ENCODE assay signal across 8 cellular contexts in genomic region chr2:240021488-240022104, GRCh38. TPM values are rescaled to one million over a fixed set of nuclear protein-coding genes. Genes with fewer than 3 reads are reported as not detected.
DNase-seq lines count a peak whose midpoint lies in the region; ATAC-seq, FAIRE-seq and TF ChIP-seq lines count a peak whose summit lies in the region.

No MANE protein-coding gene starts in this region.

- H3K79me2 ChIP-seq in OCI-LY7 (ENCODE audit: insufficient read depth, low read depth, low read length): peaks cover 39% of the 10 kb centered on the region

- H3K27me3 Mint-ChIP-seq in CD4-positive, CD25-positive, alpha-beta regulatory T cell: peaks cover 4% of the 10 kb centered on the region
- no peaks in the 10 kb centered on the region for H3K27me3 Mint-ChIP-seq in activated T-cell treated with anti-CD3 and anti-CD28 coated beads, Interleukin-2, amount 50 U/mL, for 4 hours (ENCODE audit: low read depth)

- CTCF ChIA-PET in OCI-LY7 (lab: Charles Lee; ENCODE audit: unreplicated experiment): interaction anchor here (0.8 kb wide), 1 partner anchor 30 kb away, joined by 3 read pairs; no protein-coding TSS in a partner anchor

- no peak overlapping the region for H2AFZ ChIP-seq in OCI-LY7 (ENCODE audit: low read length)

- no peak for ATAC-seq in CD4-positive, CD25-positive, alpha-beta regulatory T cell (ENCODE audit: low read depth in 2 of 2)
- ATAC-seq in activated T-cell treated with anti-CD3 and anti-CD28 coated beads, Interleukin-2, amount 50 U/mL, for 4 hours: no peak
- ATAC-seq in pancreas: peak in 2 of 4 donors; percentile 39 to 50
- ATAC-seq in upper lobe of right lung: peak; percentile 63
- ATAC-seq in GM21528 (IDR thresholded peaks at IDR 0.05; ENCODE audit: low FRiP score, unreplicated experiment): no peak

- no peak overlapping the region for H3K27ac ChIP-seq in CD4-positive, CD25-positive, alpha-beta regulatory T cell (ENCODE audit: insufficient read depth, low read length, poor library complexity, severe bottlenecking)
- H3K27ac ChIP-seq in OCI-LY7 (ENCODE audit: low read depth, low read length, poor library complexity, severe bottlenecking) (no peak overlapping the region), pancreas (no peak overlapping the region), upper lobe of right lung (no peak overlapping the region)

- no TSS peak for BruUV-seq in OCI-LY7 (replicated peaks; lab: Mats Ljungman, UMichigan)

- peaks cover 41% of the 10 kb centered on the region for H3K36me3 ChIP-seq in CD4-positive, CD25-positive, alpha-beta regulatory T cell (ENCODE audit: control insufficient read depth, insufficient read depth, low read length)
- H3K36me3 ChIP-seq in OCI-LY7 (ENCODE audit: insufficient read depth, low read length): peaks cover 49% of the 10 kb centered on the region
- peaks cover 3 to 25% (median 14%) of the 10 kb centered on the region in 3 donors for H3K36me3 ChIP-seq in pancreas
- H3K36me3 ChIP-seq in upper lobe of right lung: peaks cover 44% of the 10 kb centered on the region

- peaks cover 38% of the 10 kb centered on the region for H3K36me3 Mint-ChIP-seq in CD4-positive, CD25-positive, alpha-beta regulatory T cell
- peaks cover 42% of the 10 kb centered on the region for H3K36me3 Mint-ChIP-seq in activated T-cell treated with anti-CD3 and anti-CD28 coated beads, Interleukin-2, amount 50 U/mL, for 4 hours (ENCODE audit: insufficient read depth)

- peaks cover 15% of the 10 kb centered on the region for H3K4me1 ChIP-seq in CD4-positive, CD25-positive, alpha-beta regulatory T cell (ENCODE audit: control insufficient read depth, insufficient read depth, low read length, poor library complexity, severe bottlenecking)
- H3K4me1 ChIP-seq in OCI-LY7 (ENCODE audit: insufficient read depth, low read length, poor library complexity, severe bottlenecking) (peaks cover 19% of the 10 kb centered on the region), pancreas (peaks cover 8 to 13% (median 10%) of the 10 kb centered on the region in 3 donors), upper lobe of right lung (peaks cover 15% of the 10 kb centered on the region)

- H3K4me3 ChIP-seq in CD4-positive, CD25-positive, alpha-beta regulatory T cell (ENCODE audit: low read depth, low read length): no peak overlapping the region
- H3K4me3 ChIP-seq in HFF-Myc (replicated peaks; ENCODE audit: low read depth, low read length) (no peak overlapping the region), OCI-LY7 (ENCODE audit: low read depth, low read length, poor library complexity, severe bottlenecking) (no peak overlapping the region), fibroblast of the aortic adventitia (ENCODE audit: low read depth, low read length) (no peak overlapping the region), pancreas (no peak overlapping the region), upper lobe of right lung (no peak overlapping the region)

- H3K9me3 Mint-ChIP-seq in CD4-positive, CD25-positive, alpha-beta regulatory T cell: no peaks in the 10 kb centered on the region
- H3K9me3 Mint-ChIP-seq in activated T-cell treated with anti-CD3 and anti-CD28 coated beads, Interleukin-2, amount 50 U/mL, for 4 hours: no peaks in the 10 kb centered on the region

- H4K20me1 ChIP-seq in OCI-LY7 (ENCODE audit: insufficient read depth, low read length): peaks cover 20% of the 10 kb centered on the region

- peak overlapping the region in 1 of 4 donors; percentile 52 for H3K4me3 Mint-ChIP-seq in CD4-positive, CD25-positive, alpha-beta regulatory T cell
- H3K4me3 Mint-ChIP-seq in activated T-cell treated with anti-CD3 and anti-CD28 coated beads, Interleukin-2, amount 50 U/mL, for 4 hours: no peak overlapping the region

- TF ChIP-seq CTCF in HFF-Myc (IDR thresholded peaks at IDR 0.05; ENCODE audit: low read depth, low read length, missing control alignments) (peak; percentile 98), OCI-LY7 (conservative IDR thresholded peaks at IDR 0.05; ENCODE audit: low read length) (peak; percentile 83), fibroblast of the aortic adventitia (IDR thresholded peaks at IDR 0.05; ENCODE audit: insufficient read depth, low read length) (peak; percentile 96), pancreas (IDR thresholded peaks at IDR 0.05) (peak; percentile 46 to 82 (median 70)), upper lobe of right lung (IDR thresholded peaks at IDR 0.05) (peak; percentile 71)

- H3K27me3 ChIP-seq in CD4-positive, CD25-positive, alpha-beta regulatory T cell (ENCODE audit: control insufficient read depth, insufficient read depth, low read length): no peaks in the 10 kb centered on the region
- no peaks in the 10 kb centered on the region for H3K27me3 ChIP-seq in pancreas
- H3K27me3 ChIP-seq in upper lobe of right lung: no peaks in the 10 kb centered on the region

- H3K9me3 ChIP-seq in CD4-positive, CD25-positive, alpha-beta regulatory T cell (ENCODE audit: control insufficient read depth in 2 of 2, low read length in 2 of 2): no peaks in the 10 kb centered on the region
- H3K9me3 ChIP-seq in OCI-LY7 (ENCODE audit: low read length) (no peaks in the 10 kb centered on the region), pancreas (no peaks in the 10 kb centered on the region), upper lobe of right lung (no peaks in the 10 kb centered on the region)

- H3K4me2 ChIP-seq in OCI-LY7 (ENCODE audit: low read length): no peak overlapping the region

- FAIRE-seq in pancreas (lab: Jason Lieb, UNC): no peak

- WGBS in pancreas, 2 donors: 51 to 56% methylated on average over 9 of the region's 9 CpGs

- peaks cover 18 to 34% (median 27%) of the 10 kb centered on the region in 4 donors for H3K4me1 Mint-ChIP-seq in CD4-positive, CD25-positive, alpha-beta regulatory T cell
- peaks cover 22% of the 10 kb centered on the region for H3K4me1 Mint-ChIP-seq in activated T-cell treated with anti-CD3 and anti-CD28 coated beads, Interleukin-2, amount 50 U/mL, for 4 hours (ENCODE audit: low read depth)

- DNase-seq in CD4-positive, CD25-positive, alpha-beta regulatory T cell: peak; percentile 37 to 68 (median 38)
- peak; percentile 12 for DNase-seq in HFF-Myc (ENCODE audit: extremely low read depth, low read depth)
- DNase-seq in OCI-LY7 (ENCODE audit: low spot score): peak; percentile 66
- peak; percentile 59 for DNase-seq in activated T-cell treated with anti-CD3 and anti-CD28 coated beads, Interleukin-2, amount 50 U/mL, for 4 hours
- DNase-seq in fibroblast of the aortic adventitia (ENCODE audit: low read depth): peak; percentile 57
- peak in 5 of 6 donors; percentile 33 to 86 (median 63) for DNase-seq in pancreas
- peak; percentile 84 for DNase-seq in upper lobe of right lung

- intact Hi-C loops in OCI-LY7 (cut with micrococcal nuclease; ENCODE audit: unreplicated experiment): loop anchor here (10.0 kb wide), 1 partner anchor 413 kb away; the partner anchor contains the start of gene GPC1
- intact Hi-C loops in pancreas (cut with DNase I): no loop called here
- intact Hi-C loops in upper lobe of right lung (cut with DNase I): no loop called here

- no peaks in the 10 kb centered on the region for H3K9me2 ChIP-seq in OCI-LY7 (ENCODE audit: insufficient read depth, low read length)

- no peak overlapping the region for H3K27ac Mint-ChIP-seq in CD4-positive, CD25-positive, alpha-beta regulatory T cell

- POLR2A ChIA-PET in OCI-LY7 (lab: Charles Lee): no interaction called here

RNA-seq across cellular contexts. Expression of gene NDUFA10, which starts 3.5 kb away (rescaled TPM):
- 101 TPM for total RNA-seq in CD4-positive, CD25-positive, alpha-beta regulatory T cell
- polyA plus RNA-seq in CD4-positive, CD25-positive, alpha-beta regulatory T cell: 100 to 1,000 TPM; 114 to 141 (median 126) TPM
- total RNA-seq in OCI-LY7 (2014; rRNA removed; shearing (Covaris generic)): 67.1 and 86.7 TPM in 2 replicates
- total RNA-seq in OCI-LY7 (2022) (91.9 and 114 TPM in 2 replicates), fibroblast of the aortic adventitia (ENCODE audit: low replicate concordance) (59.7 and 73.6 TPM in 2 replicates), pancreas (10 to 100 TPM; 53.4 to 73.2 (median 67.0) TPM), upper lobe of right lung (82.4 TPM)
- total RNA-seq in activated T-cell treated with anti-CD3 and anti-CD28 coated beads, Interleukin-2, amount 50 U/mL, for 4 hours: 100 to 1,000 TPM; 122 to 128 (median 128) TPM
- polyA plus RNA-seq in pancreas: 10 to 100 TPM; 39.6 to 78.4 TPM

RNA-seq across cellular contexts. Expression of gene OR6B2, which starts 8.6 kb away (rescaled TPM):
- not detected for total RNA-seq in CD4-positive, CD25-positive, alpha-beta regulatory T cell
- polyA plus RNA-seq in CD4-positive, CD25-positive, alpha-beta regulatory T cell: not detected
- not detected in 2 replicates for total RNA-seq in OCI-LY7 (2014; rRNA removed; shearing (Covaris generic))
- total RNA-seq in OCI-LY7 (2022) (not detected in 2 replicates), fibroblast of the aortic adventitia (ENCODE audit: low replicate concordance) (not detected in 2 replicates), pancreas (not detected), upper lobe of right lung (not detected)
- not detected for total RNA-seq in activated T-cell treated with anti-CD3 and anti-CD28 coated beads, Interleukin-2, amount 50 U/mL, for 4 hours
- not detected for polyA plus RNA-seq in pancreas

RNA-seq across cellular contexts. Expression of gene OR6B3, which starts 31.7 kb away (rescaled TPM):
- not detected for total RNA-seq in CD4-positive, CD25-positive, alpha-beta regulatory T cell
- polyA plus RNA-seq in CD4-positive, CD25-positive, alpha-beta regulatory T cell: not detected
- not detected in 2 replicates for total RNA-seq in OCI-LY7 (2014; rRNA removed; shearing (Covaris generic))
- total RNA-seq in OCI-LY7 (2022) (not detected in 2 replicates), fibroblast of the aortic adventitia (ENCODE audit: low replicate concordance) (not detected in 2 replicates), pancreas (not detected), upper lobe of right lung (not detected)
- not detected for total RNA-seq in activated T-cell treated with anti-CD3 and anti-CD28 coated beads, Interleukin-2, amount 50 U/mL, for 4 hours
- under 1 TPM in 1 of 2 donors, not detected in 1; 0.09 TPM for polyA plus RNA-seq in pancreas

Comparison
In these comparisons a context has a peak if more than half of its experiments do, and no peak if none do; other contexts are left out.
1. DNase-seq: peak in every context shown above with its lines; median percentile 84 in upper lobe of right lung; 66 in OCI-LY7; 63 in pancreas; 59 in activated T-cell treated with anti-CD3 and anti-CD28 coated beads, Interleukin-2, amount 50 U/mL, for 4 hours; 57 in fibroblast of the aortic adventitia; 38 in CD4-positive, CD25-positive, alpha-beta regulatory T cell; 12 in HFF-Myc.